Comparison of ENCODE assay signal across 19 cellular contexts in genomic region chr11:88266157-88266556, GRCh38.
"Had no signal": no experiment of that assay in that cellular context is flagged by ENCODE, and none has a peak within 500 bp of the region (broad histone marks: within the 10 kb centered on the region; RNA-seq: fewer than 3 reads in every experiment).

No MANE protein-coding gene starts in this region.

- H3K27ac ChIP-seq: neutrophil, psoas muscle, right lobe of liver, tibial artery, upper lobe of left lung, uterus had no signal

- H3K27me3 ChIP-seq: neutrophil, right lobe of liver, tibial artery, upper lobe of left lung, uterus had no signal

- DNase-seq: effector CD4-positive, alpha-beta T cell; endodermal cell; erythroblast; foreskin melanocyte; hippocampal formation; left colon; mesendoderm; naive B cell; psoas muscle; retina; right lobe of liver; stimulated activated CD4-positive, alpha-beta T cell treated with anti-CD3 and anti-CD28 coated beads, Interleukin-4, amount 100 ng/mL, for 1 hour; stimulated activated CD8-positive, alpha-beta memory T cell treated with anti-CD3 and anti-CD28 coated beads, Interleukin-4, amount 100 ng/mL, for 48 hours; tibial artery; upper lobe of left lung; uterus had no signal

- H3K27ac Mint-ChIP-seq: endodermal cell; stimulated activated memory B cell treated with anti-CD40 and anti-IgM and Interleukin-4, amounts not matched to agents 10 μg/mL and 1 μg/mL and 100 μg/mL, for 72 hours; stimulated activated naive CD8-positive, alpha-beta T cell treated with anti-CD3 and anti-CD28 coated beads, Interleukin-15, Interleukin-2, amounts not matched to agents 100 ng/mL and 50 ng/mL, for 24 hours had no signal

- H3K4me1 ChIP-seq: psoas muscle, right lobe of liver, upper lobe of left lung, uterus had no signal

- ATAC-seq: left colon; psoas muscle; stimulated activated memory B cell treated with anti-CD40 and anti-IgM and Interleukin-4, amounts not matched to agents 10 μg/mL and 1 μg/mL and 100 μg/mL, for 72 hours had no signal

- H3K9me3 ChIP-seq: neutrophil, psoas muscle, right lobe of liver, upper lobe of left lung, uterus had no signal

- H3K4me3 Mint-ChIP-seq: endodermal cell; stimulated activated memory B cell treated with anti-CD40 and anti-IgM and Interleukin-4, amounts not matched to agents 10 μg/mL and 1 μg/mL and 100 μg/mL, for 72 hours; stimulated activated naive CD8-positive, alpha-beta T cell treated with anti-CD3 and anti-CD28 coated beads, Interleukin-15, Interleukin-2, amounts not matched to agents 100 ng/mL and 50 ng/mL, for 24 hours had no signal

- H3K4me1 Mint-ChIP-seq: endodermal cell; stimulated activated memory B cell treated with anti-CD40 and anti-IgM and Interleukin-4, amounts not matched to agents 10 μg/mL and 1 μg/mL and 100 μg/mL, for 72 hours had no signal

- H3K4me3 ChIP-seq: psoas muscle, right lobe of liver, tibial artery, upper lobe of left lung, uterus had no signal

- H3K36me3 ChIP-seq: right lobe of liver, tibial artery, upper lobe of left lung, uterus had no signal
